20 cellular contexts compared by ENCODE assay signal in genomic region chr21:26554365-26554764, GRCh38. TPM values are rescaled to one million over a fixed set of nuclear protein-coding genes. Genes with fewer than 3 reads are reported as not detected.
A peak's percentile ranks its signal among the peaks of the same experiment; 100 is the strongest.
DNase-seq lines count a peak whose midpoint lies in the region; ATAC-seq and TF ChIP-seq lines count a peak whose summit lies in the region.
"Had no signal": no experiment of that assay in that cellular context is flagged by ENCODE, and none has a peak within 500 bp of the region (broad histone marks: within the 10 kb centered on the region; RNA-seq: fewer than 3 reads in every experiment).

No MANE protein-coding gene starts in this region.

- H3K9me3 Mint-ChIP-seq in glutamatergic neuron (ENCODE audit: unreplicated experiment): peaks cover 4% of the 10 kb centered on the region

- peaks cover 6% of the 10 kb centered on the region for H3K27me3 Mint-ChIP-seq in glutamatergic neuron (ENCODE audit: unreplicated experiment)
- H3K27me3 Mint-ChIP-seq: CD8-positive, alpha-beta memory T cell; T-helper 17 cell had no signal

- TF ChIP-seq CTCF in glutamatergic neuron (IDR thresholded peaks at IDR 0.05; ENCODE audit: partially characterized antibody, unreplicated experiment): no peak
- TF ChIP-seq CTCF in tibial nerve (IDR thresholded peaks at IDR 0.05): no peak
- no peak for TF ChIP-seq CTCF in uterus (IDR thresholded peaks at IDR 0.05)

- H3K27me3 ChIP-seq in tibial nerve (no peaks in the 10 kb centered on the region), uterus (no peaks in the 10 kb centered on the region)

- no peak for TF ChIP-seq EP300 in tibial nerve (IDR thresholded peaks at IDR 0.05)

- peak overlapping the region; percentile 53 for H3K4me3 Mint-ChIP-seq in glutamatergic neuron (ENCODE audit: unreplicated experiment)
- H3K4me3 Mint-ChIP-seq: CD8-positive, alpha-beta memory T cell; T-helper 17 cell had no signal

- intact Hi-C loops in uterus (cut with DNase I; ENCODE audit: low total_unique reads): no loop called here

- H3K36me3 ChIP-seq in tibial nerve (no peaks in the 10 kb centered on the region), uterus (no peaks in the 10 kb centered on the region)

- no peaks in the 10 kb centered on the region for H3K9me3 ChIP-seq in tibial nerve
- H3K9me3 ChIP-seq in uterus: no peaks in the 10 kb centered on the region

- no peak overlapping the region for H3K4me3 ChIP-seq in tibial nerve
- H3K4me3 ChIP-seq in uterus: no peak overlapping the region
- H3K4me3 ChIP-seq: PC-9 had no signal

- no peak for ATAC-seq in GM18502 (IDR thresholded peaks at IDR 0.05; ENCODE audit: poor library complexity, unreplicated experiment)
- ATAC-seq: HepG2, T-helper 17 cell had no signal

- H3K4me1 Mint-ChIP-seq in glutamatergic neuron (ENCODE audit: low read depth, unreplicated experiment): peaks cover 46% of the 10 kb centered on the region
- H3K4me1 Mint-ChIP-seq: CD8-positive, alpha-beta memory T cell; T-helper 17 cell had no signal

- DNase-seq in NCI-H1092 (lab: John Stamatoyannopoulos, UW) (peak; percentile 82), NCI-H146 (lab: John Stamatoyannopoulos, UW) (peak; percentile 73), NCI-H774 (lab: John Stamatoyannopoulos, UW) (peak; percentile 29), glutamatergic neuron (peak; percentile 40), tibial nerve (ENCODE audit: low spot score in 2 of 2) (no peak), uterus (no peak), NCI-H2171 treated with DMSO at 0.1 percent for 48 hours (lab: John Stamatoyannopoulos, UW) (no peak)
- DNase-seq: C1 segment of cervical spinal cord; CD8-positive, alpha-beta memory T cell; DMS79 treated with DMSO at 0.1 percent for 48 hours; KBM-7; NCI-H2107; NCI-H345; PC-9; SIG-M5; T-helper 17 cell had no signal

- TF ChIP-seq POLR2A in tibial nerve (IDR thresholded peaks at IDR 0.05) (no peak), uterus (IDR thresholded peaks at IDR 0.05) (no peak)

- H3K4me1 ChIP-seq in tibial nerve (no peaks in the 10 kb centered on the region), uterus (no peaks in the 10 kb centered on the region)

- H3K36me3 Mint-ChIP-seq in glutamatergic neuron (ENCODE audit: unreplicated experiment): peaks cover 3% of the 10 kb centered on the region
- H3K36me3 Mint-ChIP-seq: CD8-positive, alpha-beta memory T cell had no signal

- 70 to 79% methylated on average over 2 of the region's 2 CpGs for WGBS in tibial nerve, 2 donors

- no peak overlapping the region for H3K27ac ChIP-seq in tibial nerve
- no peak overlapping the region for H3K27ac ChIP-seq in uterus
- H3K27ac ChIP-seq: PC-9, RWPE1 had no signal

- H3K27ac Mint-ChIP-seq in glutamatergic neuron (ENCODE audit: unreplicated experiment): peak overlapping the region; percentile 78
- H3K27ac Mint-ChIP-seq: CD8-positive, alpha-beta memory T cell; T-helper 17 cell had no signal

RNA-seq across cellular contexts. Expression of gene CYYR1, which starts 18.7 kb away (rescaled TPM):
- total RNA-seq in glutamatergic neuron (ENCODE audit: unreplicated experiment) (40.7 TPM), tibial nerve (10 to 100 TPM; 10.0 to 19.4 (median 14.8) TPM), uterus (10 to 100 TPM; 15.9 to 83.8 (median 23.7) TPM)
- total RNA-seq: CD8-positive, alpha-beta memory T cell; H4; HepG2; PC-9; T-helper 17 cell had no signal

Comparison
In these comparisons a context has a peak if more than half of its experiments do, and no peak if none do; other contexts are left out.
1. DNase-seq: peak in NCI-H1092 (single experiment), NCI-H146 (single experiment), NCI-H774 (single experiment) and glutamatergic neuron (single experiment); none in tibial nerve (0 of 2), uterus (0 of 2) and NCI-H2171 treated with DMSO at 0.1 percent for 48 hours (single experiment).